28 cellular contexts compared by ENCODE assay signal in the genomic region with DNA sequence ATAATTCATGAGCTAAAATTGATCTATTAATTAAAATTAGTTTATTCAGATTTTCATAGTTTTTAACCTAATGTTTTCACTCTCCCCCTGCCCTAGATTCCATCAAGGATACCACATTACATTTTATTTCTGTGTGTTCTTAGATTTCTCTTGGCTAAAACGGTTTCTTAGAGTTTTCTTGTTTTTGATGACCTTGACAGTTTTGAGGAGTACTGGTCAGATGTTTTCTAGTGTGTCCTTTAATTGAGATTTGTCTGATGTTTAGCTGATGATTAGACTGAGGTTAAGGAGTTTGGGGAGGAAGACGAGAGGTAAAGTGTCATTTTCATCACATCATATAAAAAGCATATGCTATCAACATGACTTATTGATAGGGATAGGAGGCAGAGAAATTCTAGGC.
"Had no signal": no experiment of that assay in that cellular context is flagged by ENCODE, and none has a peak within 500 bp of the region (broad histone marks: within the 10 kb centered on the region; RNA-seq: fewer than 3 reads in every experiment).

No MANE protein-coding gene starts in this region.

- H3K4me1 ChIP-seq: esophagus squamous epithelium, gastrocnemius medialis, heart right ventricle, left lung, lower lobe of right lung had no signal

- FAIRE-seq: colon, endometrium, islet of Langerhans, keratinocyte had no signal

- H3K27me3 ChIP-seq: dorsolateral prefrontal cortex, esophagus squamous epithelium, gastrocnemius medialis, heart right ventricle, left lung had no signal

- DNase-seq: dermis blood vessel endothelial cell; dorsolateral prefrontal cortex; effector CD4-positive, alpha-beta T cell; effector memory CD8-positive, alpha-beta T cell; endodermal cell; erythroblast; esophagus squamous epithelium; foreskin fibroblast; foreskin melanocyte; gastrocnemius medialis; glutamatergic neuron; head of caudate nucleus; heart right ventricle; hippocampal formation; left cardiac atrium; left lung; left ventricle myocardium superior; lower lobe of right lung; mesenchymal stem cell; mucosa of descending colon; naive B cell had no signal

- ATAC-seq: effector memory CD8-positive, alpha-beta T cell; esophagus mucosa; gastrocnemius medialis; heart right ventricle; left cardiac atrium; left lung; left ventricle myocardium superior; lower lobe of right lung; mucosa of descending colon had no signal

- H3K4me3 ChIP-seq: coronary artery, dorsolateral prefrontal cortex, esophagus squamous epithelium, gastrocnemius medialis, heart right ventricle, left lung, lower lobe of right lung, mucosa of descending colon had no signal

- H3K9me3 ChIP-seq: esophagus squamous epithelium, gastrocnemius medialis, lower lobe of right lung, mucosa of descending colon had no signal

- H3K36me3 ChIP-seq: esophagus squamous epithelium, gastrocnemius medialis, heart right ventricle, left lung, lower lobe of right lung had no signal

- H3K27ac ChIP-seq: coronary artery, dorsolateral prefrontal cortex, epithelial cell of prostate, esophagus squamous epithelium, gastrocnemius medialis, heart right ventricle, left lung, lower lobe of right lung had no signal
